ENCODE assay signal across 14 cellular contexts in genomic region chr7:40597517-40597916, GRCh38.
A peak's percentile ranks its signal among the peaks of the same experiment; 100 is the strongest.
DNase-seq lines count a peak whose midpoint lies in the region; ATAC-seq and TF ChIP-seq lines count a peak whose summit lies in the region.
"Had no signal": no experiment of that assay in that cellular context is flagged by ENCODE, and none has a peak within 500 bp of the region (broad histone marks: within the 10 kb centered on the region; RNA-seq: fewer than 3 reads in every experiment).

No MANE protein-coding gene starts in this region.

- DNase-seq in HL-60 (ENCODE audit: low read depth in 1 of 2, low spot score in 1 of 2) (no peak), RPMI7951 (ENCODE audit: low read depth) (peak; percentile 36), left lobe of liver (ENCODE audit: low spot score) (no peak), neural crest cell (ENCODE audit: low read depth, low spot score) (no peak), NCI-H2107 (lab: John Stamatoyannopoulos, UW) (no peak), NCI-H69 (lab: John Stamatoyannopoulos, UW) (no peak)
- DNase-seq: ACHN; Calu3; CD4-positive, CD25-positive, alpha-beta regulatory T cell; DMS 273 treated with DMSO at 0.1 percent for 48 hours had no signal

- peaks cover 6% of the 10 kb centered on the region for H3K9me3 Mint-ChIP-seq in neural crest cell
- H3K9me3 Mint-ChIP-seq: GM23338 had no signal

- H3K4me3 ChIP-seq in HL-60 (replicated peaks; ENCODE audit: insufficient read depth, low read length) = no peak overlapping the region
- H3K4me3 ChIP-seq: BLaER1 treated with 17β-estradiol and CSF1 and Interleukin-3, amounts not matched to agents 10 nM and 100 nM; GM23338; HAP-1 had no signal

- peak overlapping the region; percentile 88; the same call in 1 of the 2 replicates for H3K27ac ChIP-seq in HL-60 (replicated peaks)
- H3K27ac ChIP-seq: BLaER1 treated with 17β-estradiol and CSF1 and Interleukin-3, amounts not matched to agents 10 nM and 100 nM had no signal

- peak; percentile 19 for ATAC-seq in left lobe of liver
- no peak for ATAC-seq in GM18870 (IDR thresholded peaks at IDR 0.05; ENCODE audit: unreplicated experiment)
- ATAC-seq: GM23338 had no signal

- peaks cover 2% of the 10 kb centered on the region for H3K36me3 Mint-ChIP-seq in neural crest cell (ENCODE audit: low read depth)
- H3K36me3 Mint-ChIP-seq: CD4-positive, CD25-positive, alpha-beta regulatory T cell had no signal

- H3K4me3 Mint-ChIP-seq in neural crest cell = no peak overlapping the region
- H3K4me3 Mint-ChIP-seq: CD4-positive, CD25-positive, alpha-beta regulatory T cell; GM23338 had no signal

- peaks cover 14% of the 10 kb centered on the region for H3K4me1 Mint-ChIP-seq in neural crest cell
- H3K4me1 Mint-ChIP-seq: GM23338 had no signal

- H3K27me3 Mint-ChIP-seq in neural crest cell (ENCODE audit: low read depth) = no peaks in the 10 kb centered on the region
- H3K27me3 Mint-ChIP-seq: CD4-positive, CD25-positive, alpha-beta regulatory T cell had no signal

- no peak for TF ChIP-seq CTCF in HL-60 (IDR thresholded peaks at IDR 0.05; ENCODE audit: insufficient read depth, low read length)
- TF ChIP-seq CTCF in neural crest cell (conservative IDR thresholded peaks at IDR 0.05) = no peak

- H3K27ac Mint-ChIP-seq in neural crest cell (ENCODE audit: unreplicated experiment) = peak overlapping the region; percentile 30
- H3K27ac Mint-ChIP-seq: CD4-positive, CD25-positive, alpha-beta regulatory T cell; GM23338 had no signal

- H3K27me3 ChIP-seq in HL-60 (ENCODE audit: insufficient read depth, poor library complexity, severe bottlenecking) = no peaks in the 10 kb centered on the region
- H3K27me3 ChIP-seq: BLaER1 treated with 17β-estradiol and CSF1 and Interleukin-3, amounts not matched to agents 10 nM and 100 nM had no signal
